Comparison of ENCODE assay signal across 25 cellular contexts in the genomic region with DNA sequence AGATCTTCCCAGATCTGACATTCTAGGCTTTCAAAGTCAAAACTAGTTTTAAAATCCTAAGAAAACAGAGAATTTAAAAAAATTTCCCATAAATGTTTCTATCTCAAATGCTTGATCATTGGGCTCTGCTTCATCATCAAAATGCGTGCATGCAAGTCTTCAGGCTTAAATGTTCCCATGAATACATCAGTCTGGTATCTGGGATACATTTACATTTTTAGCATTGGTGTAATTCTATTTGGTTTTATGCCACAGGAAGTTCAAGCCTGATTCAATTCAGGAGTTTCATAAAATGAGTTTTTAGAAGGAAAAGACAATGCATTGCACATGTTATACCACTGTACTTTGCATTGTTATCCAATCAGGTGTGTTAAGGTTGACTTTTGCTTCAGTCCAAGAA.
DNase-seq lines count a peak whose midpoint lies in the region; ATAC-seq and TF ChIP-seq lines count a peak whose summit lies in the region.
"Had no signal": no experiment of that assay in that cellular context is flagged by ENCODE, and none has a peak within 500 bp of the region (broad histone marks: within the 10 kb centered on the region; RNA-seq: fewer than 3 reads in every experiment).

No MANE protein-coding gene starts in this region.

- CTCF ChIA-PET in AG04450 (lab: Charles Lee), result no interaction called here

- in situ Hi-C loops in brain microvascular endothelial cell (cut with HindIII; ENCODE audit: low pct_ligation_motif_present, low sequenced_read_pairs), result no loop called here
- in situ Hi-C loops in transverse colon (cut with MboI; ENCODE audit: low pct_ligation_motif_present in 1 of 4, low pct_unique_long_range_greater_than_20kb in 1 of 4, low sequenced_read_pairs in 3 of 4), result no loop called here

- intact Hi-C loops in transverse colon (cut with DNase I; ENCODE audit: low total_unique reads) (no loop called here), left colon (cut with DNase I, micrococcal nuclease) (no loop called here)

- H3K9me2 ChIP-seq in hepatocyte (replicated peaks; ENCODE audit: insufficient read depth) (no peaks in the 10 kb centered on the region), Karpas-422 (replicated peaks; ENCODE audit: insufficient read depth, low read length) (no peaks in the 10 kb centered on the region)

- H3K4me2 ChIP-seq in hepatocyte (no peak overlapping the region), Karpas-422 (ENCODE audit: low read depth, low read length, poor library complexity, severe bottlenecking) (no peak overlapping the region)

- TF ChIP-seq EP300 in transverse colon (IDR thresholded peaks at IDR 0.05; ENCODE audit: low read depth), result no peak

- H4K20me1 ChIP-seq in hepatocyte (ENCODE audit: insufficient read depth, poor library complexity, severe bottlenecking) (no peaks in the 10 kb centered on the region), Karpas-422 (ENCODE audit: insufficient read depth, low read depth, low read length) (no peaks in the 10 kb centered on the region)

- H3K9me3 ChIP-seq in AG04450 (ENCODE audit: control insufficient read depth, insufficient read depth, low read length) (no peaks in the 10 kb centered on the region; the same call in 1 of the 2 replicates), hepatocyte (ENCODE audit: low read depth) (no peaks in the 10 kb centered on the region), Karpas-422 (ENCODE audit: low read length) (no peaks in the 10 kb centered on the region), transverse colon (no peaks in the 10 kb centered on the region)
- H3K9me3 ChIP-seq: HAP-1, neutrophil, SJCRH30 had no signal

- H3K27me3 ChIP-seq in AG04450 (ENCODE audit: control insufficient read depth, insufficient read depth, low read length) (no peaks in the 10 kb centered on the region), brain microvascular endothelial cell (replicated peaks) (no peaks in the 10 kb centered on the region), hepatocyte (no peaks in the 10 kb centered on the region), Karpas-422 (ENCODE audit: low read length) (0 out of 2 replicates have a peak, but pooled peaks cover 3% of the 10 kb centered on the region), transverse colon (no peaks in the 10 kb centered on the region)
- H3K27me3 ChIP-seq: neutrophil, SJCRH30 had no signal

- H3K4me3 ChIP-seq in AG04450 (ENCODE audit: low read depth, low read length) (no peak overlapping the region), brain microvascular endothelial cell (ENCODE audit: low read depth, low read length) (no peak overlapping the region), hepatocyte (no peak overlapping the region), Karpas-422 (ENCODE audit: low read length) (no peak overlapping the region), transverse colon (no peak overlapping the region)
- H3K4me3 ChIP-seq: HAP-1, lung, SJCRH30 had no signal

- DNase-seq in AG04450 (ENCODE audit: low read depth, low spot score), result peak; percentile 69
- peak; percentile 27 for DNase-seq in HCEC 1CT
- peak; percentile 55 for DNase-seq in brain microvascular endothelial cell
- no peak for DNase-seq in hepatocyte (ENCODE audit: low spot score)
- DNase-seq in Karpas-422, result no peak
- DNase-seq in transverse colon, result no peak
- DNase-seq in left colon, result no peak
- DNase-seq: 8988T; activated CD4-positive, alpha-beta T cell treated with anti-CD3 and anti-CD28 coated beads, Interleukin-2, amount 50 U/mL, for 48 hours; activated gamma-delta T cell treated with Interleukin-2 at 50 U/mL for 16 hours; activated T-cell treated with anti-CD3 and anti-CD28 coated beads for 4 hours; amygdala; hippocampal formation; islet precursor cell; KG1; NCI-H1930; NCI-H226; retina; stimulated activated CD8-positive, alpha-beta memory T cell treated with anti-CD3 and anti-CD28 coated beads, Interleukin-4, amount 100 ng/mL, for 48 hours; WERI-Rb-1 had no signal

- H3K79me2 ChIP-seq in hepatocyte, result no peaks in the 10 kb centered on the region
- H3K79me2 ChIP-seq in Karpas-422 (ENCODE audit: low read length), result no peaks in the 10 kb centered on the region

- TF ChIP-seq CTCF in AG04450 (IDR thresholded peaks at IDR 0.05; ENCODE audit: low read depth, low read length), result no peak
- no peak for TF ChIP-seq CTCF in brain microvascular endothelial cell (IDR thresholded peaks at IDR 0.05; ENCODE audit: low read depth, low read length, missing control alignments)
- TF ChIP-seq CTCF in hepatocyte (IDR thresholded peaks at IDR 0.05; ENCODE audit: poor library complexity), result no peak
- no peak for TF ChIP-seq CTCF in transverse colon (IDR thresholded peaks at IDR 0.05)

- peak overlapping the region; percentile 95 for H3K27ac ChIP-seq in AG04450 (ENCODE audit: low read depth, low read length)
- peak overlapping the region; percentile 72 for H3K27ac ChIP-seq in brain microvascular endothelial cell
- peak overlapping the region; percentile 4 for H3K27ac ChIP-seq in hepatocyte
- no peak overlapping the region for H3K27ac ChIP-seq in Karpas-422 (ENCODE audit: low read length)
- no peak overlapping the region for H3K27ac ChIP-seq in transverse colon
- H3K27ac ChIP-seq: neutrophil, SJCRH30, WERI-Rb-1 had no signal

- H3K4me1 ChIP-seq in hepatocyte (ENCODE audit: insufficient read depth) (peaks cover 6% of the 10 kb centered on the region), Karpas-422 (ENCODE audit: low read length) (no peaks in the 10 kb centered on the region), transverse colon (peaks cover 0 to 8% (median 2%) of the 10 kb centered on the region in 4 donors)
- H3K4me1 ChIP-seq: HAP-1, SJCRH30 had no signal

- POLR2A ChIA-PET in AG04450 (lab: Yijun Ruan, JAX), result no interaction called here

- 71% methylated on average over 1 of the region's 1 CpG for WGBS in hepatocyte (ENCODE audit: low lambda C conversion rate, missing lambda C conversion rate)
- WGBS in transverse colon (ENCODE audit: low coverage in 1 of 2), 2 donors, result 80 to 81% methylated on average over 1 of the region's 1 CpG

- H3K36me3 ChIP-seq in brain microvascular endothelial cell (replicated peaks) (no peaks in the 10 kb centered on the region), hepatocyte (replicated peaks; ENCODE audit: insufficient read depth, low read depth) (no peaks in the 10 kb centered on the region), Karpas-422 (ENCODE audit: insufficient read depth, low read length) (no peaks in the 10 kb centered on the region), transverse colon (no peaks in the 10 kb centered on the region)
- H3K36me3 ChIP-seq: HAP-1, neutrophil, SJCRH30, WERI-Rb-1 had no signal

- ATAC-seq in left colon, result no peak
- ATAC-seq in activated CD4-positive, CD25-positive, alpha-beta regulatory T cell treated with anti-CD3 and anti-CD28 coated beads, Interleukin-2, amount 50 U/mL, for 24 hours, result no peak

- H3K9ac ChIP-seq in Karpas-422 (ENCODE audit: low read length), result no peak overlapping the region

- no peak for TF ChIP-seq POLR2A in transverse colon (IDR thresholded peaks at IDR 0.05)

- H2AFZ ChIP-seq in hepatocyte (no peak overlapping the region), Karpas-422 (ENCODE audit: low read length) (no peak overlapping the region)

Comparison
In these comparisons a context has a peak if more than half of its experiments do, and no peak if none do; other contexts are left out.
1. DNase-seq: peak in AG04450 (single experiment), HCEC 1CT (single experiment) and brain microvascular endothelial cell (single experiment); none in hepatocyte (single experiment), Karpas-422 (single experiment), transverse colon (single experiment) and left colon (0 of 2).
2. H3K27ac ChIP-seq: peak in AG04450 (single experiment), brain microvascular endothelial cell (single experiment) and hepatocyte (single experiment); none in Karpas-422 (single experiment) and transverse colon (0 of 4).